In genomic region chr12:27273114-27273513, GRCh38 we compare ENCODE assay signal across 16 cellular contexts. TPM values are rescaled to one million over a fixed set of nuclear protein-coding genes. Genes with fewer than 3 reads are reported as not detected.
DNase-seq lines count a peak whose midpoint lies in the region; ATAC-seq, FAIRE-seq and TF ChIP-seq lines count a peak whose summit lies in the region.
"Had no signal": no experiment of that assay in that cellular context is flagged by ENCODE, and none has a peak within 500 bp of the region (broad histone marks: within the 10 kb centered on the region; RNA-seq: fewer than 3 reads in every experiment).

No MANE protein-coding gene starts in this region.

- no TSS peak for BruUV-seq in endothelial cell of umbilical vein (replicated peaks; lab: Mats Ljungman, UMichigan)

- no peaks in the 10 kb centered on the region for H3K9me1 ChIP-seq in endothelial cell of umbilical vein (replicated peaks; ENCODE audit: control insufficient read depth, extremely low read depth, insufficient read depth, low read length)

- H4K8ac ChIP-seq in neuronal stem cell (ENCODE audit: low read depth, low read length) = no peak overlapping the region

- TF ChIP-seq CTCF in left ventricle myocardium inferior (IDR thresholded peaks at IDR 0.05; ENCODE audit: borderline replicate concordance) (no peak), endothelial cell of umbilical vein (IDR thresholded peaks at IDR 0.05; ENCODE audit: extremely low read depth in 1 of 2, insufficient read depth in 1 of 2, low read depth in 1 of 2, low read length in 2 of 2) (no peak), prostate gland (IDR thresholded peaks at IDR 0.05) (no peak)

- H2BK120ac ChIP-seq in neuronal stem cell (ENCODE audit: low read depth, low read length) = no peak overlapping the region

- dilution Hi-C loops in endothelial cell of umbilical vein (cut with MboI; ENCODE audit: extremely low pct_ligation_motif_present, low sequenced_read_pairs) = no loop called here

- H4K20me1 ChIP-seq in endothelial cell of umbilical vein (replicated peaks; ENCODE audit: control insufficient read depth, extremely low read depth, insufficient read depth, low read length) = no peaks in the 10 kb centered on the region

- no peaks in the 10 kb centered on the region for H3K27me3 ChIP-seq in left ventricle myocardium inferior (ENCODE audit: low read depth)
- no peaks in the 10 kb centered on the region for H3K27me3 ChIP-seq in endothelial cell of umbilical vein (ENCODE audit: control insufficient read depth in 2 of 2, insufficient read depth in 2 of 2, low read length in 2 of 2)
- H3K27me3 ChIP-seq in prostate gland (replicated peaks; ENCODE audit: insufficient read depth) = no peaks in the 10 kb centered on the region
- H3K27me3 ChIP-seq in neuronal stem cell (ENCODE audit: control insufficient read depth in 3 of 3, insufficient read depth in 3 of 3, low read depth in 1 of 3, low read length in 3 of 3) = no peaks in the 10 kb centered on the region
- no peaks in the 10 kb centered on the region for H3K27me3 ChIP-seq in SJCRH30

- no peak for DNase-seq in left ventricle myocardium inferior
- DNase-seq in cardiac septum (ENCODE audit: low spot score) = no peak
- DNase-seq in endothelial cell of umbilical vein (ENCODE audit: low read depth, low spot score) = no peak
- no peak for DNase-seq in prostate gland (ENCODE audit: low spot score)
- no peak for DNase-seq in NCI-H1436 (lab: John Stamatoyannopoulos, UW)
- DNase-seq in neuronal stem cell (ENCODE audit: low spot score) = no peak
- DNase-seq in SJCRH30 = no peak
- DNase-seq: activated CD4-positive, alpha-beta T cell treated with anti-CD3 and anti-CD28 coated beads for 4 hours; activated CD8-positive, alpha-beta memory T cell treated with anti-CD3 and anti-CD28 coated beads, Interleukin-2, amount 50 U/mL, for 4 hours; activated gamma-delta T cell; anterior cingulate cortex; CD8-positive, alpha-beta T cell; islet precursor cell; NCI-H2227 treated with DMSO at 0.1 percent for 48 hours had no signal

- H3K79me2 ChIP-seq in endothelial cell of umbilical vein (ENCODE audit: control insufficient read depth, insufficient read depth, low read length) = peaks cover 11% of the 10 kb centered on the region

- H3K79me1 ChIP-seq in neuronal stem cell (ENCODE audit: low read depth, low read length) = no peaks in the 10 kb centered on the region

- H3K23ac ChIP-seq in neuronal stem cell (ENCODE audit: low read depth, low read length, poor library complexity) = no peak overlapping the region

- no peak for FAIRE-seq in endothelial cell of umbilical vein (lab: Jason Lieb, UNC)

- no peak overlapping the region for H3K18ac ChIP-seq in neuronal stem cell (ENCODE audit: low read length)

- H2AFZ ChIP-seq in endothelial cell of umbilical vein (ENCODE audit: low read depth, low read length) (no peak overlapping the region), neuronal stem cell (ENCODE audit: low read length) (no peak overlapping the region)

- H3K27ac ChIP-seq in left ventricle myocardium inferior (replicated peaks) (peak overlapping the region; percentile 74), endothelial cell of umbilical vein (ENCODE audit: insufficient read depth, low read depth, low read length) (no peak overlapping the region), prostate gland (peak overlapping the region; percentile 27 to 31), neuronal stem cell (replicated peaks; ENCODE audit: low read length) (no peak overlapping the region), SJCRH30 (no peak overlapping the region)

- H3K9me3 ChIP-seq in left ventricle myocardium inferior (replicated peaks) (peaks cover 7% of the 10 kb centered on the region), endothelial cell of umbilical vein (replicated peaks; ENCODE audit: control insufficient read depth, insufficient read depth, low read length) (no peaks in the 10 kb centered on the region), prostate gland (no peaks in the 10 kb centered on the region), neuronal stem cell (replicated peaks in 1 of 2; ENCODE audit: control insufficient read depth in 2 of 2, insufficient read depth in 1 of 2, low read depth in 1 of 2, low read length in 2 of 2) (peaks cover 0 to 13% of the 10 kb centered on the region in 2 donors), SJCRH30 (replicated peaks) (0 out of 2 replicates have a peak, but pooled peaks cover 2% of the 10 kb centered on the region)

- intact Hi-C loops in left ventricle myocardium inferior (cut with micrococcal nuclease) (no loop called here), cardiac septum (cut with DNase I) (no loop called here), endothelial cell of umbilical vein (cut with micrococcal nuclease) (no loop called here), prostate gland (cut with DNase I) (no loop called here)

- no peak overlapping the region for H4K91ac ChIP-seq in neuronal stem cell (ENCODE audit: low read depth, low read length, poor library complexity)

- H2BK5ac ChIP-seq in neuronal stem cell (ENCODE audit: low read length) = no peak overlapping the region

- POLR2A ChIA-PET in endothelial cell of umbilical vein (lab: Charles Lee) = no interaction called here

- H2AK5ac ChIP-seq in neuronal stem cell (ENCODE audit: low read depth, low read length) = no peak overlapping the region

- no peak overlapping the region for H3K4ac ChIP-seq in neuronal stem cell (ENCODE audit: low read length)

- CTCF ChIA-PET in endothelial cell of umbilical vein (lab: Charles Lee) = interaction anchor here (1.1 to 1.3 kb wide), 2 partner anchors 17 to 18 kb away, joined by 3 to 4 read pairs; no protein-coding TSS in a partner anchor

- H2BK12ac ChIP-seq in neuronal stem cell (ENCODE audit: low read length) = no peak overlapping the region

- H3K36me3 ChIP-seq in left ventricle myocardium inferior (no peaks in the 10 kb centered on the region), endothelial cell of umbilical vein (ENCODE audit: control insufficient read depth in 2 of 2, extremely low read depth in 1 of 2, insufficient read depth in 2 of 2, low read length in 2 of 2) (no peaks in the 10 kb centered on the region), prostate gland (no peaks in the 10 kb centered on the region), neuronal stem cell (replicated peaks in 1 of 2; ENCODE audit: control insufficient read depth in 2 of 2, insufficient read depth in 2 of 2, low read length in 2 of 2) (no peaks in the 10 kb centered on the region), SJCRH30 (no peaks in the 10 kb centered on the region)

- no peak overlapping the region for H2BK15ac ChIP-seq in neuronal stem cell (ENCODE audit: low read length)

- no peak overlapping the region for H3K9ac ChIP-seq in endothelial cell of umbilical vein (replicated peaks; ENCODE audit: extremely low read depth, insufficient read depth, low read length)
- H3K9ac ChIP-seq in neuronal stem cell (ENCODE audit: low read depth, low read length, poor library complexity) = no peak overlapping the region

- H3K4me1 ChIP-seq in left ventricle myocardium inferior (peaks cover 81% of the 10 kb centered on the region), endothelial cell of umbilical vein (ENCODE audit: control insufficient read depth, extremely low read depth, insufficient read depth, low read length) (peaks cover 34% of the 10 kb centered on the region), prostate gland (replicated peaks) (peaks cover 4% of the 10 kb centered on the region), neuronal stem cell (ENCODE audit: control insufficient read depth in 2 of 2, insufficient read depth in 1 of 2, low read depth in 1 of 2, low read length in 2 of 2) (peaks cover 4 to 15% of the 10 kb centered on the region in 2 donors), SJCRH30 (no peaks in the 10 kb centered on the region)

- H3K4me2 ChIP-seq in endothelial cell of umbilical vein (ENCODE audit: insufficient read depth, low read length) (peak overlapping the region; percentile 38), neuronal stem cell (ENCODE audit: insufficient read depth, low read length, poor library complexity, severe bottlenecking) (no peak overlapping the region)

- no peak for ATAC-seq in GM18873 (IDR thresholded peaks at IDR 0.05; ENCODE audit: low FRiP score, unreplicated experiment)
- ATAC-seq: CD8-positive, alpha-beta T cell; stimulated activated memory B cell treated with anti-CD40 and anti-IgM and Interleukin-4, amounts not matched to agents 10 μg/mL and 1 μg/mL and 100 μg/mL, for 72 hours had no signal

- peak overlapping the region; percentile 7 for H3K4me3 ChIP-seq in left ventricle myocardium inferior
- H3K4me3 ChIP-seq in endothelial cell of umbilical vein (replicated peaks in 1 of 3; ENCODE audit: insufficient read depth in 1 of 3, low read depth in 1 of 3, low read length in 3 of 3) = no peak overlapping the region
- H3K4me3 ChIP-seq in prostate gland = no peak overlapping the region
- no peak overlapping the region for H3K4me3 ChIP-seq in neuronal stem cell (ENCODE audit: low read length in 2 of 2)
- H3K4me3 ChIP-seq in SJCRH30 = no peak overlapping the region

- H3K14ac ChIP-seq in neuronal stem cell (ENCODE audit: low read length) = no peak overlapping the region

- WGBS in prostate gland = 56% methylated on average over 5 of the region's 5 CpGs
- no CpG with 5 or more reads among the region's 5 CpGs for WGBS in neuronal stem cell (ENCODE audit: extremely low coverage in 2 of 2, insufficient read length in 2 of 2, insufficient replicate concordance in 1 of 2), 2 donors

- no peak for TF ChIP-seq POLR2A in endothelial cell of umbilical vein (IDR thresholded peaks at IDR 0.05; ENCODE audit: low read depth, low read length)
- no peak for TF ChIP-seq POLR2A in prostate gland (IDR thresholded peaks at IDR 0.05)

RNA-seq across cellular contexts. Expression of gene STK38L, which starts 29.0 kb away (rescaled TPM):
- total RNA-seq in left ventricle myocardium inferior = 75.4 TPM
- 269 TPM for total RNA-seq in cardiac septum
- total RNA-seq in endothelial cell of umbilical vein = 58.4 and 60.0 TPM in 2 replicates
- polyA plus RNA-seq in endothelial cell of umbilical vein = 8.9 and 14.7 TPM in 2 replicates
- polyA plus RNA-seq in endothelial cell of umbilical vein (2011; cell fraction: cytosol; rRNA removed) = 13.4 and 15.9 TPM in 2 replicates
- polyA plus RNA-seq in endothelial cell of umbilical vein (2011; cell fraction: nucleus; rRNA removed) = 59.2 and 69.9 TPM in 2 replicates
- 37.1 and 44.9 TPM in 2 replicates for polyA plus RNA-seq in endothelial cell of umbilical vein (2012)
- polyA minus RNA-seq in endothelial cell of umbilical vein = 22.9 and 30.2 TPM in 2 replicates
- polyA minus RNA-seq in endothelial cell of umbilical vein (2011; cell fraction: cytosol; rRNA and poly(A)+ RNA removed) = 3.7 TPM
- 61.3 and 69.6 TPM in 2 replicates for polyA minus RNA-seq in endothelial cell of umbilical vein (2011; cell fraction: nucleus; rRNA and poly(A)+ RNA removed)
- 10 to 100 TPM; 25.3 to 37.1 TPM for total RNA-seq in prostate gland
- polyA plus RNA-seq in neuronal stem cell (2013, experiment 1 of 2) = 20.8 TPM
- 23.7 TPM for polyA plus RNA-seq in neuronal stem cell (2013, experiment 2 of 2)
- 33.5 and 39.6 TPM in 2 replicates for total RNA-seq in SJCRH30 (2014; rRNA removed; shearing (Covaris generic))

RNA-seq across cellular contexts. Expression of gene BMAL2, which starts 59.5 kb away (rescaled TPM):
- total RNA-seq in left ventricle myocardium inferior (1.5 TPM), cardiac septum (8.9 TPM), endothelial cell of umbilical vein (30.9 and 33.3 TPM in 2 replicates), prostate gland (1 to 10 TPM; 2.0 to 2.5 TPM)
- polyA plus RNA-seq in endothelial cell of umbilical vein = 5.4 and 5.9 TPM in 2 replicates
- 9.4 and 10.3 TPM in 2 replicates for polyA plus RNA-seq in endothelial cell of umbilical vein (2011; cell fraction: cytosol; rRNA removed)
- polyA plus RNA-seq in endothelial cell of umbilical vein (2011; cell fraction: nucleus; rRNA removed) = 6.3 and 10.2 TPM in 2 replicates
- polyA plus RNA-seq in endothelial cell of umbilical vein (2012) = 26.8 and 35.4 TPM in 2 replicates
- 13.5 and 14.1 TPM in 2 replicates for polyA minus RNA-seq in endothelial cell of umbilical vein
- polyA minus RNA-seq in endothelial cell of umbilical vein (2011; cell fraction: cytosol; rRNA and poly(A)+ RNA removed) = 8.7 TPM
- polyA minus RNA-seq in endothelial cell of umbilical vein (2011; cell fraction: nucleus; rRNA and poly(A)+ RNA removed) = 9.4 and 10.3 TPM in 2 replicates
- 4.0 TPM for polyA plus RNA-seq in neuronal stem cell (2013, experiment 1 of 2)
- polyA plus RNA-seq in neuronal stem cell (2013, experiment 2 of 2) = 4.3 TPM
- 10.4 and 10.6 TPM in 2 replicates for total RNA-seq in SJCRH30 (2014; rRNA removed; shearing (Covaris generic))
- total RNA-seq: CD8-positive, alpha-beta T cell had no signal

Comparison
In these comparisons a context has a peak if more than half of its experiments do, and no peak if none do; other contexts are left out.
1. H3K27ac ChIP-seq: peak in left ventricle myocardium inferior (single experiment) and prostate gland (2 of 2); none in endothelial cell of umbilical vein (single experiment), neuronal stem cell (single experiment) and SJCRH30 (single experiment).